ENCODE assay signal across 12 cellular contexts in the genomic region with DNA sequence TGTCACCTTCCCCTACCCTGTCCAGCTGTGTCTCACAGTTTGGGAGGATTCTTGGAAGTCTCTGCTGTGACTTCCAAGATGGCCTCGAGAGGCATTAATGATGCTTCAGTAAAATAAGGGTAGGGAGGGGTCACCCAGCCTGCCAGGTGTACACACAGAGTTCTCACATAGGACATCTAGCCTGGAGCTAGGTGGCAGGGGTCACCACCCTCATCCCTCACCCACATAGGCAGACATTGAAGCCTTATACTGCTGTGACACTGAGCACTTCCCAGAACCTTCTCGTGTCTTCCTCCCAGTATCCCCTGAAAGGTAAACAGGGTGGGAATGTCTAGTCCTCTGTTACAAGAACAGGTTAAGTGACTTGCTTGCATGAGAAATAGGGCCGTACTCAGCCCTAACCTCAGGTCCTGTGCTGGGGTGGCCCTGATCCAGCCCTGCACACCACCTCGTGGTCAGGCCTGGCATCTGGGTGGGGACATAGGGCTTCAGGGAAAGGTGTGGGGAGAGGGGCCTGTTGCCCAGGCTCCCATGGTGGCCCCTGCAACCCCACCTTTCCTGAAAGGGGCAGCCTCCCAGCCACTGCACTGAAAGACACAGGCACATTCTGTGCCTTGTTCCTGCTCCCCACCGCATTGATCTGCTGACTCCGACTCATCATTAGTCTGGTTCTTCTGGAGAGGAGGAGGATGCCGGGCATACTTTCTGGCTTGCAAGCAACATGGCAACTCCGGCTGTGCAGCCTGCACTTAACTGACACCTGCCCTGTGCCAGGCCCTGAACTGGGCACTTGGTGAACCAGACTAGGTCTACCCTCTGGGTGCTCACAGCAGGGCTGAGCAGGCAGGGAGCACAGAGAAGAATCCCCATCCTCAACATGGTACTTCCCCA. TPM values are rescaled to one million over a fixed set of nuclear protein-coding genes. Genes with fewer than 3 reads are reported as not detected.
DNase-seq lines count a peak whose midpoint lies in the region; ATAC-seq and TF ChIP-seq lines count a peak whose summit lies in the region.
"Had no signal": no experiment of that assay in that cellular context is flagged by ENCODE, and none has a peak within 500 bp of the region (broad histone marks: within the 10 kb centered on the region; RNA-seq: fewer than 3 reads in every experiment).

No MANE protein-coding gene starts in this region.

- DNase-seq in right atrium auricular region (ENCODE audit: low spot score) (no peak), heart right ventricle (no peak), astrocyte of the hippocampus (ENCODE audit: low read depth, low spot score) (peak; percentile 65), upper lobe of right lung (peak; percentile 59), activated gamma-delta T cell (lab: John Stamatoyannopoulos, UW) (no peak), prostate gland (ENCODE audit: low spot score) (no peak)
- no peak for DNase-seq in activated naive CD4-positive, alpha-beta T cell treated with anti-CD3 and anti-CD28 coated beads, Interleukin-2, amount 50 U/mL, for 16 hours
- DNase-seq: CD4-positive, alpha-beta memory T cell; naive B cell had no signal

- no peak for ATAC-seq in heart right ventricle
- no peak for ATAC-seq in upper lobe of right lung
- ATAC-seq: activated naive CD4-positive, alpha-beta T cell treated with anti-CD3 and anti-CD28 coated beads, Interleukin-2, amount 50 U/mL, for 72 hours had no signal

- TF ChIP-seq POLR2A in prostate gland (IDR thresholded peaks at IDR 0.05): no peak

- TF ChIP-seq CTCF in right atrium auricular region (IDR thresholded peaks at IDR 0.05) (no peak), heart right ventricle (IDR thresholded peaks at IDR 0.05) (no peak), upper lobe of right lung (IDR thresholded peaks at IDR 0.05) (no peak), prostate gland (IDR thresholded peaks at IDR 0.05) (no peak)

- H3K4me3 ChIP-seq in right atrium auricular region (no peak overlapping the region), heart right ventricle (no peak overlapping the region), iPS-18c (ENCODE audit: insufficient read depth, low read depth, low read length) (peak overlapping the region; percentile 15; the same call in 1 of the 2 replicates), upper lobe of right lung (no peak overlapping the region), prostate gland (no peak overlapping the region)

- peaks cover 0 to 53% of the 10 kb centered on the region in 2 donors for H3K4me1 ChIP-seq in right atrium auricular region
- peaks cover 17 to 62% (median 50%) of the 10 kb centered on the region in 9 donors for H3K4me1 ChIP-seq in heart right ventricle
- H3K4me1 ChIP-seq in upper lobe of right lung: peaks cover 32% of the 10 kb centered on the region
- H3K4me1 ChIP-seq in prostate gland (replicated peaks): peaks cover 34% of the 10 kb centered on the region

- H3K36me3 ChIP-seq in right atrium auricular region (peaks cover 5% of the 10 kb centered on the region), heart right ventricle (peaks cover 0 to 33% (median 0%) of the 10 kb centered on the region in 9 donors), upper lobe of right lung (peaks cover 23% of the 10 kb centered on the region), prostate gland (no peaks in the 10 kb centered on the region)

- intact Hi-C loops in heart right ventricle (cut with DNase I): loop anchor here (1.0 to 10.0 kb wide), 8 partner anchors 99 to 175 kb away; partner anchors contain the start of genes CSNK2A2 (in 5 of the 10) and CFAP20 (in 1 of the 10)
- intact Hi-C loops in upper lobe of right lung (cut with DNase I): loop anchor here (5.0 kb wide), 1 partner anchor 100 kb away; no protein-coding TSS in a partner anchor
- intact Hi-C loops in prostate gland (cut with DNase I): loop anchor here (5.0 to 10.0 kb wide), 3 partner anchors 105 to 473 kb away; partner anchors contain the start of genes CFAP20 and CSNK2A2

- peak overlapping the region; percentile 62 to 79 for H3K27ac ChIP-seq in right atrium auricular region
- peak overlapping the region in 4 of 10 donors; percentile 9 to 96 (median 68) for H3K27ac ChIP-seq in heart right ventricle
- no peak overlapping the region for H3K27ac ChIP-seq in upper lobe of right lung
- H3K27ac ChIP-seq in prostate gland: peak overlapping the region in 1 of 2 donors; percentile 63

- WGBS in heart right ventricle, 2 donors: 66 to 68% methylated on average over 8 of the region's 8 CpGs
- WGBS in prostate gland: 54% methylated on average over 8 of the region's 8 CpGs

- H3K27me3 ChIP-seq in right atrium auricular region: no peaks in the 10 kb centered on the region
- H3K27me3 ChIP-seq in heart right ventricle: peaks cover 0 to 30% (median 0%) of the 10 kb centered on the region in 7 donors
- no peaks in the 10 kb centered on the region for H3K27me3 ChIP-seq in upper lobe of right lung
- no peaks in the 10 kb centered on the region for H3K27me3 ChIP-seq in prostate gland (replicated peaks; ENCODE audit: insufficient read depth)

- H3K9me3 ChIP-seq in right atrium auricular region: no peaks in the 10 kb centered on the region
- H3K9me3 ChIP-seq in heart right ventricle: no peaks in the 10 kb centered on the region
- no peaks in the 10 kb centered on the region for H3K9me3 ChIP-seq in iPS-18c (ENCODE audit: control insufficient read depth, insufficient read depth, low read length)
- no peaks in the 10 kb centered on the region for H3K9me3 ChIP-seq in upper lobe of right lung
- no peaks in the 10 kb centered on the region for H3K9me3 ChIP-seq in prostate gland

RNA-seq across cellular contexts. Expression of gene MMP15, which starts 3.6 kb away (rescaled TPM):
- 10 to 100 TPM; 36.9 to 52.3 TPM for total RNA-seq in right atrium auricular region
- total RNA-seq in heart right ventricle: 10 to 100 TPM; 38.2 to 88.4 (median 59.3) TPM
- polyA plus RNA-seq in heart right ventricle: 10 to 100 TPM; 24.4 to 31.4 TPM
- total RNA-seq in upper lobe of right lung: 25.2 TPM
- total RNA-seq in prostate gland: 100 to 1,000 TPM in 1 of 2 donors, 1 to 10 TPM in 1; 8.0 to 232 TPM

RNA-seq across cellular contexts. Expression of gene USB1, which starts 20.7 kb away (rescaled TPM):
- total RNA-seq in right atrium auricular region (10 to 100 TPM; 32.2 to 43.2 TPM), heart right ventricle (10 to 100 TPM; 21.1 to 39.2 (median 31.5) TPM), upper lobe of right lung (37.4 TPM), prostate gland (10 to 100 TPM; 22.6 to 74.1 TPM)
- 10 to 100 TPM; 23.6 to 44.3 TPM for polyA plus RNA-seq in heart right ventricle

RNA-seq across cellular contexts. Expression of gene ZNF319, which starts 21.4 kb away (rescaled TPM):
- 1 to 10 TPM; 5.1 to 6.6 TPM for total RNA-seq in right atrium auricular region
- 10 to 100 TPM in 1 of 10 donors, 1 to 10 TPM in 9; 5.0 to 11.3 (median 7.5) TPM for total RNA-seq in heart right ventricle
- 1 to 10 TPM; 3.5 to 4.3 TPM for polyA plus RNA-seq in heart right ventricle
- total RNA-seq in upper lobe of right lung: 10.6 TPM
- total RNA-seq in prostate gland: 10 to 100 TPM in 1 of 2 donors, 1 to 10 TPM in 1; 7.6 to 12.9 TPM

RNA-seq across cellular contexts. Expression of gene CNGB1, which starts 51.0 kb away (rescaled TPM):
- total RNA-seq in right atrium auricular region (not detected), heart right ventricle (not detected), upper lobe of right lung (not detected), prostate gland (under 1 TPM in 1 of 2 donors, not detected in 1; 0.34 TPM)
- not detected for polyA plus RNA-seq in heart right ventricle
- total RNA-seq: CD4-positive, alpha-beta memory T cell; OCI-LY7 had no signal
- polyA plus RNA-seq: CD4-positive, alpha-beta memory T cell had no signal

Comparison
In these comparisons a context has a peak if more than half of its experiments do, and no peak if none do; other contexts are left out.
1. DNase-seq: peak in astrocyte of the hippocampus (single experiment) and upper lobe of right lung (single experiment); none in right atrium auricular region (single experiment), heart right ventricle (0 of 2), activated gamma-delta T cell (single experiment), prostate gland (single experiment) and activated naive CD4-positive, alpha-beta T cell treated with anti-CD3 and anti-CD28 coated beads, Interleukin-2, amount 50 U/mL, for 16 hours (single experiment).